In the genomic region with DNA sequence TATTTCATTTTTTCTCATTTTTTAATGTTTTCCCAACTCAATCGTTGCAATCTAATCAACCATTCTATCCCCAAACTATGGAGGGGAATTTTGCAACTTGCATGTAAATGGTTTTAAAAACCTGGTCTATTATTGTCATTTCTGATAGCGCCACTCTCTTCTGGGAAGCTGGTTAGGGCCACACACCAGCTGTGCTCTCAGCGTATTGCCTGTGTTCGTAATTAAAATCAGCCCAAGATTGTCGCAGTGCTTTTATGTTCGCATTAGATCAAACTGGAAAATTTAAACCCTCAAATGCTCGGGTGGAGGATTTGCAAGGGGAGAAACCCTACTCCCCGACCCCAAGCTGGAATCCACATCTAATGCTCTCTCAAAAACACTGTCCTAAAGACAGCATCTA, we compare ENCODE assay signal across 14 cellular contexts.
DNase-seq lines count a peak whose midpoint lies in the region; ATAC-seq and TF ChIP-seq lines count a peak whose summit lies in the region.
"Had no signal": no experiment of that assay in that cellular context is flagged by ENCODE, and none has a peak within 500 bp of the region (broad histone marks: within the 10 kb centered on the region; RNA-seq: fewer than 3 reads in every experiment).

No MANE protein-coding gene starts in this region.

- peaks cover 17% of the 10 kb centered on the region for H3K36me3 Mint-ChIP-seq in activated naive CD8-positive, alpha-beta T cell
- H3K36me3 Mint-ChIP-seq in activated naive CD8-positive, alpha-beta T cell treated with anti-CD3 and anti-CD28 coated beads for 36 hours, result peaks cover 17% of the 10 kb centered on the region
- H3K36me3 Mint-ChIP-seq in type B pancreatic cell, result no peaks in the 10 kb centered on the region

- no peaks in the 10 kb centered on the region for H4K20me1 ChIP-seq in SU-DHL-6 (ENCODE audit: low read depth, low read length)

- H3K9me3 Mint-ChIP-seq in activated naive CD8-positive, alpha-beta T cell (ENCODE audit: low read depth), result no peaks in the 10 kb centered on the region
- H3K9me3 Mint-ChIP-seq in activated naive CD8-positive, alpha-beta T cell treated with anti-CD3 and anti-CD28 coated beads for 36 hours, result no peaks in the 10 kb centered on the region
- H3K9me3 Mint-ChIP-seq in type B pancreatic cell, result no peaks in the 10 kb centered on the region

- no peak overlapping the region for H3K9ac ChIP-seq in SU-DHL-6 (ENCODE audit: low read length)

- H3K4me3 Mint-ChIP-seq in activated naive CD8-positive, alpha-beta T cell, result no peak overlapping the region
- H3K4me3 Mint-ChIP-seq in activated naive CD8-positive, alpha-beta T cell treated with anti-CD3 and anti-CD28 coated beads for 36 hours, result no peak overlapping the region
- no peak overlapping the region for H3K4me3 Mint-ChIP-seq in type B pancreatic cell

- H3K4me2 ChIP-seq in SU-DHL-6 (ENCODE audit: low read depth, low read length, poor library complexity, severe bottlenecking), result no peak overlapping the region

- intact Hi-C loops in lower lobe of right lung (cut with DNase I), result loop anchor here (10.0 kb wide), 1 partner anchor 193 kb away; no protein-coding TSS in a partner anchor

- peaks cover 14% of the 10 kb centered on the region; the same call in 1 of the 2 replicates for H3F3A ChIP-seq in SU-DHL-6 (ENCODE audit: insufficient read depth)

- H3K27me3 Mint-ChIP-seq in activated naive CD8-positive, alpha-beta T cell, result no peaks in the 10 kb centered on the region
- H3K27me3 Mint-ChIP-seq in activated naive CD8-positive, alpha-beta T cell treated with anti-CD3 and anti-CD28 coated beads for 36 hours, result no peaks in the 10 kb centered on the region
- no peaks in the 10 kb centered on the region for H3K27me3 Mint-ChIP-seq in type B pancreatic cell

- ATAC-seq in lower lobe of right lung, result no peak
- ATAC-seq: gastroesophageal sphincter had no signal

- H3K27ac ChIP-seq in SU-DHL-6 (ENCODE audit: low read depth, low read length), result peak overlapping the region; percentile 73
- H3K27ac ChIP-seq in lower lobe of right lung, result peak overlapping the region; percentile 36
- H3K27ac ChIP-seq: C4-2B, gastroesophageal sphincter had no signal

- no peak overlapping the region for H3K4me3 ChIP-seq in SU-DHL-6 (ENCODE audit: insufficient read depth, low read length, poor library complexity, severe bottlenecking)
- no peak overlapping the region for H3K4me3 ChIP-seq in lower lobe of right lung
- H3K4me3 ChIP-seq: gastroesophageal sphincter, mucosa of descending colon had no signal

- H3K27me3 ChIP-seq in SU-DHL-6 (ENCODE audit: low read length) (no peaks in the 10 kb centered on the region), lower lobe of right lung (ENCODE audit: low read depth) (no peaks in the 10 kb centered on the region)
- H3K27me3 ChIP-seq: gastroesophageal sphincter had no signal

- peaks cover 3% of the 10 kb centered on the region for H3K4me1 ChIP-seq in lower lobe of right lung

- no peak overlapping the region for H2AFZ ChIP-seq in SU-DHL-6 (ENCODE audit: low read depth, low read length, severe bottlenecking)

- no peaks in the 10 kb centered on the region for H3K9me3 ChIP-seq in SU-DHL-6 (ENCODE audit: insufficient read depth, low read length)
- no peaks in the 10 kb centered on the region for H3K9me3 ChIP-seq in lower lobe of right lung
- H3K9me3 ChIP-seq: gastroesophageal sphincter, mucosa of descending colon had no signal

- H3K9me2 ChIP-seq in SU-DHL-6 (replicated peaks; ENCODE audit: insufficient read depth, low read length), result no peaks in the 10 kb centered on the region

- H3K79me2 ChIP-seq in SU-DHL-6 (ENCODE audit: insufficient read depth, low read length), result no peaks in the 10 kb centered on the region

- peaks cover 30% of the 10 kb centered on the region for H3K4me1 Mint-ChIP-seq in activated naive CD8-positive, alpha-beta T cell (ENCODE audit: low read depth)
- peaks cover 20% of the 10 kb centered on the region for H3K4me1 Mint-ChIP-seq in activated naive CD8-positive, alpha-beta T cell treated with anti-CD3 and anti-CD28 coated beads for 36 hours
- peaks cover 40% of the 10 kb centered on the region for H3K4me1 Mint-ChIP-seq in type B pancreatic cell (ENCODE audit: unreplicated experiment)

- no peaks in the 10 kb centered on the region for H3K36me3 ChIP-seq in SU-DHL-6 (ENCODE audit: low read length)
- no peaks in the 10 kb centered on the region for H3K36me3 ChIP-seq in lower lobe of right lung

- H3K27ac Mint-ChIP-seq in activated naive CD8-positive, alpha-beta T cell, result peak overlapping the region; percentile 77
- no peak overlapping the region for H3K27ac Mint-ChIP-seq in activated naive CD8-positive, alpha-beta T cell treated with anti-CD3 and anti-CD28 coated beads for 36 hours
- H3K27ac Mint-ChIP-seq in type B pancreatic cell, result peak overlapping the region; percentile 17

- no peak for DNase-seq in activated naive CD8-positive, alpha-beta T cell treated with anti-CD3 and anti-CD28 coated beads for 36 hours
- DNase-seq in lower lobe of right lung, result no peak
- DNase-seq in type B pancreatic cell (ENCODE audit: extremely low spot score, unreplicated experiment), result no peak
- DNase-seq in activated CD4-positive, CD25-positive, alpha-beta regulatory T cell (lab: John Stamatoyannopoulos, UW), result no peak
- no peak for DNase-seq in activated effector memory CD4-positive, alpha-beta T cell treated with Interleukin-2 at 50 U/mL for 16 hours
- DNase-seq: activated CD4-positive, alpha-beta T cell treated with anti-CD3 and anti-CD28 coated beads for 48 hours; GDM1; NCI-H446; retina had no signal

- TF ChIP-seq CTCF in SU-DHL-6 (IDR thresholded peaks at IDR 0.05; ENCODE audit: insufficient read depth, low read length, poor library complexity, severe bottlenecking), result no peak
- TF ChIP-seq CTCF in lower lobe of right lung (IDR thresholded peaks at IDR 0.05), result no peak
- no peak for TF ChIP-seq CTCF in type B pancreatic cell (conservative IDR thresholded peaks at IDR 0.05)
